Comparison of ENCODE assay signal across 12 cellular contexts in genomic region chr15:40252141-40252437, GRCh38. TPM values are rescaled to one million over a fixed set of nuclear protein-coding genes. Genes with fewer than 3 reads are reported as not detected.
DNase-seq lines count a peak whose midpoint lies in the region; ATAC-seq, FAIRE-seq and TF ChIP-seq lines count a peak whose summit lies in the region.
"Had no signal": no experiment of that assay in that cellular context is flagged by ENCODE, and none has a peak within 500 bp of the region (broad histone marks: within the 10 kb centered on the region; RNA-seq: fewer than 3 reads in every experiment).

No MANE protein-coding gene starts in this region.

- no peak for FAIRE-seq in bronchial epithelial cell (lab: Jason Lieb, UNC)

- H3K4me1 Mint-ChIP-seq in GM23338 (peaks cover 21% of the 10 kb centered on the region), immature natural killer cell (peaks cover 15 to 28% of the 10 kb centered on the region in 2 donors)

- H3K27ac Mint-ChIP-seq in GM23338 (no peak overlapping the region), immature natural killer cell (no peak overlapping the region)

- H4K20me1 ChIP-seq in GM23338 (replicated peaks; ENCODE audit: insufficient read depth) (no peaks in the 10 kb centered on the region), smooth muscle cell (ENCODE audit: low read depth) (no peaks in the 10 kb centered on the region)

- no peaks in the 10 kb centered on the region for H3K9me2 ChIP-seq in GM23338 (ENCODE audit: insufficient read depth)

- H3K27me3 Mint-ChIP-seq in GM23338 (ENCODE audit: insufficient read depth, low read depth, poor library complexity) = peaks cover 37% of the 10 kb centered on the region
- H3K27me3 Mint-ChIP-seq in immature natural killer cell (ENCODE audit: low read depth in 3 of 3) = peaks cover 0 to 12% (median 4%) of the 10 kb centered on the region in 3 donors

- H3K36me3 Mint-ChIP-seq in GM23338 (ENCODE audit: low read depth) (no peaks in the 10 kb centered on the region; the same call in 2 of the 3 replicates), immature natural killer cell (no peaks in the 10 kb centered on the region)

- H3K27me3 ChIP-seq in GM23338 (ENCODE audit: insufficient read depth) (peaks cover 47% of the 10 kb centered on the region), bronchial epithelial cell (ENCODE audit: control insufficient read depth, insufficient read depth, low read length) (no peaks in the 10 kb centered on the region), smooth muscle cell (ENCODE audit: low read depth) (peaks cover 52% of the 10 kb centered on the region), ascending aorta (no peaks in the 10 kb centered on the region), foreskin keratinocyte (no peaks in the 10 kb centered on the region)

- H3K4me3 ChIP-seq in GM23338 (peak overlapping the region; percentile 77), bronchial epithelial cell (ENCODE audit: low read depth, low read length) (peak overlapping the region; percentile 43), smooth muscle cell (peak overlapping the region; percentile 66), ascending aorta (peak overlapping the region in 1 of 2 donors; percentile 78)
- H3K4me3 ChIP-seq: SK-N-MC had no signal

- H3K9me3 ChIP-seq in smooth muscle cell (replicated peaks; ENCODE audit: low read depth) = no peaks in the 10 kb centered on the region
- no peaks in the 10 kb centered on the region for H3K9me3 ChIP-seq in ascending aorta

- peak overlapping the region; percentile 97 for H2AFZ ChIP-seq in GM23338
- H2AFZ ChIP-seq in smooth muscle cell (ENCODE audit: low read depth) = no peak overlapping the region

- peaks cover 13% of the 10 kb centered on the region; the same call in 1 of the 2 replicates for H3F3A ChIP-seq in GM23338 (replicated peaks; ENCODE audit: low read depth)
- H3F3A ChIP-seq in smooth muscle cell (ENCODE audit: low read depth) = no peaks in the 10 kb centered on the region

- no peaks in the 10 kb centered on the region; the same call in 2 of the 3 replicates for H3K9me3 Mint-ChIP-seq in GM23338
- no peaks in the 10 kb centered on the region for H3K9me3 Mint-ChIP-seq in immature natural killer cell

- intact Hi-C loops in ascending aorta (cut with DNase I) = no loop called here

- H3K4me2 ChIP-seq in GM23338 (peak overlapping the region; percentile 97), smooth muscle cell (peak overlapping the region; percentile 96)

- H3K79me2 ChIP-seq in GM23338 (replicated peaks; ENCODE audit: insufficient read depth) = no peaks in the 10 kb centered on the region
- H3K79me2 ChIP-seq in smooth muscle cell (ENCODE audit: low read depth) = no peaks in the 10 kb centered on the region

- DNase-seq in GM23338 (ENCODE audit: low spot score) = no peak
- no peak for DNase-seq in bronchial epithelial cell (ENCODE audit: low read depth)
- no peak for DNase-seq in immature natural killer cell
- no peak for DNase-seq in smooth muscle cell (lab: John Stamatoyannopoulos, UW; ENCODE audit: unreplicated experiment)
- DNase-seq in NCI-H1105 (lab: John Stamatoyannopoulos, UW) = no peak
- no peak for DNase-seq in ascending aorta (ENCODE audit: low spot score in 2 of 2)
- DNase-seq in foreskin keratinocyte = no peak
- DNase-seq: NCI-H226 had no signal

- ATAC-seq in GM23338 (peak; percentile 61), HG02840 (IDR thresholded peaks at IDR 0.05; ENCODE audit: low FRiP score, unreplicated experiment) (no peak), foreskin keratinocyte (no peak)

- TF ChIP-seq CTCF in GM23338 (conservative IDR thresholded peaks at IDR 0.05; ENCODE audit: low read depth in 2 of 2) = no peak
- no peak for TF ChIP-seq CTCF in bronchial epithelial cell (IDR thresholded peaks at IDR 0.05; ENCODE audit: insufficient read depth, low read length, severe bottlenecking)
- no peak for TF ChIP-seq CTCF in smooth muscle cell (IDR thresholded peaks at IDR 0.05; ENCODE audit: borderline replicate concordance, insufficient read depth, poor library complexity, severe bottlenecking)
- no peak for TF ChIP-seq CTCF in ascending aorta (IDR thresholded peaks at IDR 0.05)
- no peak for TF ChIP-seq CTCF in foreskin keratinocyte (conservative IDR thresholded peaks at IDR 0.05)

- H3K4me1 ChIP-seq in GM23338 (ENCODE audit: insufficient read depth) (no peaks in the 10 kb centered on the region; the same call in 1 of the 2 replicates), smooth muscle cell (ENCODE audit: low read depth) (peaks cover 7% of the 10 kb centered on the region), ascending aorta (peaks cover 15 to 16% of the 10 kb centered on the region in 2 donors), foreskin keratinocyte (peaks cover 17% of the 10 kb centered on the region)

- peak overlapping the region; percentile 57 for H3K4me3 Mint-ChIP-seq in GM23338
- peak overlapping the region; percentile 46 to 67 (median 60) for H3K4me3 Mint-ChIP-seq in immature natural killer cell

- no peak overlapping the region for H3K9ac ChIP-seq in smooth muscle cell (ENCODE audit: low read depth)

- H3K36me3 ChIP-seq in GM23338 (ENCODE audit: insufficient read depth) (no peaks in the 10 kb centered on the region), bronchial epithelial cell (ENCODE audit: control insufficient read depth, insufficient read depth, low read length) (peaks cover 17% of the 10 kb centered on the region), smooth muscle cell (ENCODE audit: low read depth) (no peaks in the 10 kb centered on the region), ascending aorta (no peaks in the 10 kb centered on the region)

- WGBS in smooth muscle cell (ENCODE audit: low lambda C conversion rate) = 31% methylated on average over 21 of the region's 27 CpGs

- no peak overlapping the region for H3K27ac ChIP-seq in GM23338 (ENCODE audit: low read depth)
- H3K27ac ChIP-seq in smooth muscle cell (ENCODE audit: low read depth) = no peak overlapping the region
- no peak overlapping the region for H3K27ac ChIP-seq in ascending aorta
- H3K27ac ChIP-seq in foreskin keratinocyte = no peak overlapping the region
- H3K27ac ChIP-seq: SK-N-MC had no signal

TF ChIP-seq in GM23338, 12 proteins besides CTCF, POLR2A, EP300 and RAD21:
- TF ChIP-seq STAT1 (IDR thresholded peaks at IDR 0.05; ENCODE audit: unreplicated experiment) = no peak
- TF ChIP-seq EZH2 (IDR thresholded peaks at IDR 0.05; ENCODE audit: low read depth, unreplicated experiment) = peak; percentile 53
- TF ChIP-seq EZH2phosphoT487 (IDR thresholded peaks at IDR 0.05; ENCODE audit: unreplicated experiment) = no peak

RNA-seq across cellular contexts. Expression of gene PAK6, which starts 13.2 kb away (rescaled TPM):
- 6.6 and 20.0 TPM in 2 replicates for total RNA-seq in GM23338 (2014; rRNA removed; shearing (Covaris generic))
- polyA plus RNA-seq in GM23338 (2016; fragmentation: Nextera tagmentation; extraction: Ambion mirVana) (2.4 and 2.9 TPM in 2 replicates), immature natural killer cell (1 to 10 TPM; 2.0 to 8.3 (median 3.6) TPM), smooth muscle cell (0.29 and 2.2 TPM in 2 replicates), foreskin keratinocyte (8.9 and 9.0 TPM in 2 replicates)
- total RNA-seq in bronchial epithelial cell (11.6 and 11.8 TPM in 2 replicates), smooth muscle cell (1.6 and 3.2 TPM in 2 replicates), ascending aorta (not detected), foreskin keratinocyte (14.1 and 15.6 TPM in 2 replicates)
- total RNA-seq: glomerular endothelial cell had no signal

RNA-seq across cellular contexts. Expression of gene ANKRD63, which starts 30.8 kb away (rescaled TPM):
- 0.59 and 0.74 TPM in 2 replicates for total RNA-seq in GM23338 (2014; rRNA removed; shearing (Covaris generic))
- polyA plus RNA-seq in GM23338 (2016; fragmentation: Nextera tagmentation; extraction: Ambion mirVana) (not detected in 2 replicates), immature natural killer cell (not detected), smooth muscle cell (0.15 TPM in 1 of 2 replicates, not detected in the other), foreskin keratinocyte (not detected in 2 replicates)
- total RNA-seq in bronchial epithelial cell (not detected in 2 replicates), smooth muscle cell (not detected in 2 replicates), ascending aorta (not detected), foreskin keratinocyte (not detected in 2 replicates)
- total RNA-seq: HT1080 had no signal

RNA-seq across cellular contexts. Expression of gene PLCB2, which starts 55.6 kb away (rescaled TPM):
- 8.5 and 13.8 TPM in 2 replicates for total RNA-seq in GM23338 (2014; rRNA removed; shearing (Covaris generic))
- 7.5 and 9.5 TPM in 2 replicates for polyA plus RNA-seq in GM23338 (2016; fragmentation: Nextera tagmentation; extraction: Ambion mirVana)
- total RNA-seq in bronchial epithelial cell = not detected in 2 replicates
- 10 to 100 TPM; 18.0 to 57.0 (median 24.2) TPM for polyA plus RNA-seq in immature natural killer cell
- 1.5 and 3.9 TPM in 2 replicates for total RNA-seq in smooth muscle cell
- polyA plus RNA-seq in smooth muscle cell = 1.9 TPM in 1 of 2 replicates, not detected in the other
- total RNA-seq in ascending aorta = 6.9 TPM
- 1.5 and 1.7 TPM in 2 replicates for total RNA-seq in foreskin keratinocyte
- polyA plus RNA-seq in foreskin keratinocyte = 1.6 and 2.2 TPM in 2 replicates
